Comparison of ENCODE assay signal across 1 cellular context in genomic region chr7:23658831-23659427, GRCh38.
TF ChIP-seq lines count a peak whose summit lies in the region.

No MANE protein-coding gene starts in this region.

TF ChIP-seq in GM12878, 131 proteins besides CTCF, POLR2A, EP300 and RAD21:
- TF ChIP-seq FOXK2 (IDR thresholded peaks at IDR 0.05), result no peak
- peak; percentile 23; the same call in 1 of the 2 replicates for TF ChIP-seq PKNOX1 (IDR thresholded peaks at IDR 0.05)
